ENCODE assay signal across 21 cellular contexts in genomic region chr20:20939006-20939405, GRCh38.
"Had no signal": no experiment of that assay in that cellular context is flagged by ENCODE, and none has a peak within 500 bp of the region (broad histone marks: within the 10 kb centered on the region; RNA-seq: fewer than 3 reads in every experiment).

No MANE protein-coding gene starts in this region.

- ATAC-seq: foreskin keratinocyte, left lung, lower lobe of right lung, pancreas, right cardiac atrium had no signal

- FAIRE-seq: endothelial cell of umbilical vein, keratinocyte, pancreas, small intestine had no signal

- H3K27me3 ChIP-seq: foreskin keratinocyte, pancreas, tibial artery, upper lobe of left lung, uterus had no signal

- H3K9me3 ChIP-seq: left lung, lower lobe of right lung, pancreas, stomach, tibial artery, upper lobe of left lung, uterus had no signal

- DNase-seq: dermis blood vessel endothelial cell; erythroblast; foreskin keratinocyte; immature natural killer cell; left lung; lower lobe of right lung; mesenchymal stem cell; midbrain; naive B cell; occipital lobe; pancreas; right cardiac atrium; small intestine; stimulated activated CD4-positive, alpha-beta T cell treated with anti-CD3 and anti-CD28 coated beads, Interleukin-12 subunit alpha, Interleukin-12 subunit beta, amount 100 ng/mL, for 4 hours; stimulated activated naive CD4-positive, alpha-beta T cell; stomach; tibial artery; uterus had no signal

- H3K4me1 ChIP-seq: foreskin keratinocyte, left lung, lower lobe of right lung, stomach, tibial artery, upper lobe of left lung, uterus had no signal

- H3K4me3 ChIP-seq: left lung, lower lobe of right lung, pancreas, stomach, tibial artery, upper lobe of left lung, uterus had no signal

- H3K36me3 ChIP-seq: left lung, lower lobe of right lung, pancreas, stomach, tibial artery, upper lobe of left lung, uterus had no signal

- H3K27ac ChIP-seq: foreskin keratinocyte, left lung, lower lobe of right lung, pancreas, stomach, tibial artery, upper lobe of left lung, uterus had no signal
